Comparison of ENCODE assay signal across 18 cellular contexts in the genomic region with DNA sequence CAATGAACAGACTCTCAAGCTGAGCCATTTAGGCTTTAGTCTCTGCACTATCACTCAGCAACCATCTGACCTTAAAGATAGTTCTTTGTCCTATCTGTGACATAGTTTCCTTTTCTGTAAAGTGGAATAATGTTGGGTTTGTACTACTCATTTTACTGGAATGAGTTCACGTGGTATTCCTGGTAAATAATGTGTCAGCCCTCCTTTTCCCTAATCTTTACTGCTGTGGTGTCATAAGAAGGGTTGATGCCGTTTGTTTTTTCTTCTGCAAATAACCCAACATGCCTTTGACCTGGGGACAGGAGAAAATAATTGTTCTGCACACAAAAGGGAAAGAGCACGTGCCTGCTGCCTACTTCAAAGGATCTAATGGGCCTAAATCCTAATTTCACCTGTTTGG.
A peak's percentile ranks its signal among the peaks of the same experiment; 100 is the strongest.
DNase-seq lines count a peak whose midpoint lies in the region; ATAC-seq lines count a peak whose summit lies in the region.
"Had no signal": no experiment of that assay in that cellular context is flagged by ENCODE, and none has a peak within 500 bp of the region (broad histone marks: within the 10 kb centered on the region; RNA-seq: fewer than 3 reads in every experiment).

No MANE protein-coding gene starts in this region.

- DNase-seq in NCI-H1417 (lab: John Stamatoyannopoulos, UW) (peak in 2 of 3 experiments; percentile 25 to 69), NCI-H1417 treated with DMSO at 0.1 percent for 48 hours (lab: John Stamatoyannopoulos, UW) (no peak), NCI-H774 (lab: John Stamatoyannopoulos, UW) (peak; percentile 4), dedifferentiated amniotic fluid mesenchymal stem cell (ENCODE audit: extremely low spot score) (peak; percentile 22), skeletal muscle cell (ENCODE audit: low read depth) (peak; percentile 21)
- no peak for DNase-seq in effector CD8-positive, alpha-beta T cell (lab: John Stamatoyannopoulos, UW)
- no peak for DNase-seq in stimulated activated CD4-positive, alpha-beta T cell treated with anti-CD3 and anti-CD28 coated beads, Interleukin-2, amount 100 ng/mL, for 24 hours
- DNase-seq: activated CD8-positive, alpha-beta T cell treated with anti-CD3 and anti-CD28 coated beads for 36 hours; activated T-cell treated with anti-CD3 and anti-CD28 coated beads, Interleukin-2, amount 50 U/mL, for 48 hours; effector CD4-positive, alpha-beta T cell; left ventricle myocardium inferior; retina; stomach; upper lobe of right lung had no signal

- no peaks in the 10 kb centered on the region for H3K36me3 Mint-ChIP-seq in activated T-helper 17 cell treated with anti-CD3 and anti-CD28 coated beads, Interleukin-2, amount 50 U/mL, for 72 hours (ENCODE audit: low read depth)
- H3K36me3 Mint-ChIP-seq: activated naive CD8-positive, alpha-beta T cell; IgD-negative memory B cell had no signal

- no peak overlapping the region for H3K27ac Mint-ChIP-seq in activated T-helper 17 cell treated with anti-CD3 and anti-CD28 coated beads, Interleukin-2, amount 50 U/mL, for 72 hours
- H3K27ac Mint-ChIP-seq: activated CD8-positive, alpha-beta T cell treated with anti-CD3 and anti-CD28 coated beads for 36 hours; activated naive CD8-positive, alpha-beta T cell had no signal

- H3K4me1 Mint-ChIP-seq in activated T-helper 17 cell treated with anti-CD3 and anti-CD28 coated beads, Interleukin-2, amount 50 U/mL, for 72 hours, result no peaks in the 10 kb centered on the region
- H3K4me1 Mint-ChIP-seq: IgD-negative memory B cell had no signal

- H3K27me3 Mint-ChIP-seq in activated T-helper 17 cell treated with anti-CD3 and anti-CD28 coated beads, Interleukin-2, amount 50 U/mL, for 72 hours, result no peaks in the 10 kb centered on the region
- H3K27me3 Mint-ChIP-seq: activated CD8-positive, alpha-beta T cell treated with anti-CD3 and anti-CD28 coated beads for 36 hours; activated naive CD8-positive, alpha-beta T cell; IgD-negative memory B cell had no signal

- no peak overlapping the region for H3K4me3 Mint-ChIP-seq in activated T-helper 17 cell treated with anti-CD3 and anti-CD28 coated beads, Interleukin-2, amount 50 U/mL, for 72 hours
- H3K4me3 Mint-ChIP-seq: activated CD8-positive, alpha-beta T cell treated with anti-CD3 and anti-CD28 coated beads for 36 hours; activated naive CD8-positive, alpha-beta T cell; IgD-negative memory B cell had no signal

- H3K9me3 Mint-ChIP-seq in activated T-helper 17 cell treated with anti-CD3 and anti-CD28 coated beads, Interleukin-2, amount 50 U/mL, for 72 hours, result peaks cover 14% of the 10 kb centered on the region

- no peak for ATAC-seq in activated T-helper 17 cell treated with anti-CD3 and anti-CD28 coated beads, Interleukin-2, amount 50 U/mL, for 72 hours (replicated peaks)
- ATAC-seq: activated CD8-positive, alpha-beta T cell treated with anti-CD3 and anti-CD28 coated beads for 36 hours; upper lobe of right lung had no signal

- H3K4me3 ChIP-seq in skeletal muscle cell (ENCODE audit: low read depth, low read length), result no peak overlapping the region
- H3K4me3 ChIP-seq: cardiac muscle cell, left ventricle myocardium inferior, stomach, upper lobe of right lung had no signal

Comparison
In these comparisons a context has a peak if more than half of its experiments do, and no peak if none do; other contexts are left out.
1. DNase-seq: peak in NCI-H1417 (2 of 3), NCI-H774 (single experiment), dedifferentiated amniotic fluid mesenchymal stem cell (single experiment) and skeletal muscle cell (single experiment); none in NCI-H1417 treated with DMSO at 0.1 percent for 48 hours (single experiment), effector CD8-positive, alpha-beta T cell (single experiment) and stimulated activated CD4-positive, alpha-beta T cell treated with anti-CD3 and anti-CD28 coated beads, Interleukin-2, amount 100 ng/mL, for 24 hours (0 of 2).